22 cellular contexts compared by ENCODE assay signal in genomic region chr3:25916286-25916685, GRCh38.
"Had no signal": no experiment of that assay in that cellular context is flagged by ENCODE, and none has a peak within 500 bp of the region (broad histone marks: within the 10 kb centered on the region; RNA-seq: fewer than 3 reads in every experiment).

No MANE protein-coding gene starts in this region.

- H3K4me3 Mint-ChIP-seq: activated CD4-positive, alpha-beta T cell treated with anti-CD3 and anti-CD28 coated beads, Interleukin-2, amount 10 ng/mL, durations not matched to agents 7 days and 5 days; activated CD8-positive, alpha-beta memory T cell treated with anti-CD3 and anti-CD28 coated beads, Interleukin-2, amount 10 ng/mL, durations not matched to agents 7 days and 5 days; activated CD8-positive, alpha-beta T cell treated with anti-CD3 and anti-CD28 coated beads for 36 hours; activated naive CD8-positive, alpha-beta T cell treated with anti-CD3 and anti-CD28 coated beads, Interleukin-2, amount 50 U/mL, for 24 hours; immature natural killer cell; naive thymus-derived CD4-positive, alpha-beta T cell; neural crest cell; stimulated activated effector memory CD8-positive, alpha-beta T cell treated with anti-CD3 and anti-CD28 coated beads, Interleukin-12 subunit alpha, Interleukin-12 subunit beta, amount 100 ng/mL, for 72 hours; stimulated activated naive CD8-positive, alpha-beta T cell treated with anti-CD3 and anti-CD28 coated beads, Interleukin-15, amount 100 ng/mL, for 72 hours had no signal

- H3K27me3 ChIP-seq: cardiac muscle cell, hepatocyte, tibial artery had no signal

- ATAC-seq: activated CD4-positive, CD25-positive, alpha-beta regulatory T cell treated with anti-CD3 and anti-CD28 coated beads, Interleukin-2, amount 50 U/mL, for 24 hours; activated CD8-positive, alpha-beta memory T cell treated with anti-CD3 and anti-CD28 coated beads, Interleukin-2, amount 10 ng/mL, durations not matched to agents 7 days and 5 days; activated CD8-positive, alpha-beta T cell treated with anti-CD3 and anti-CD28 coated beads for 36 hours; activated naive CD8-positive, alpha-beta T cell treated with anti-CD3 and anti-CD28 coated beads, Interleukin-2, amount 50 U/mL, for 24 hours; naive thymus-derived CD4-positive, alpha-beta T cell; sciatic nerve; stimulated activated effector memory CD8-positive, alpha-beta T cell treated with anti-CD3 and anti-CD28 coated beads, Interleukin-12 subunit alpha, Interleukin-12 subunit beta, amount 100 ng/mL, for 72 hours; stimulated activated naive CD8-positive, alpha-beta T cell treated with anti-CD3 and anti-CD28 coated beads, Interleukin-15, amount 100 ng/mL, for 72 hours had no signal

- DNase-seq: activated CD4-positive, alpha-beta T cell treated with anti-CD3 and anti-CD28 coated beads, Interleukin-2, amount 10 ng/mL, durations not matched to agents 7 days and 5 days; activated CD8-positive, alpha-beta memory T cell treated with anti-CD3 and anti-CD28 coated beads, Interleukin-2, amount 10 ng/mL, durations not matched to agents 7 days and 5 days; activated CD8-positive, alpha-beta T cell treated with anti-CD3 and anti-CD28 coated beads for 36 hours; activated gamma-delta T cell; activated naive CD4-positive, alpha-beta T cell treated with anti-CD3 and anti-CD28 coated beads, Interleukin-2, amount 50 U/mL, for 16 hours; activated naive CD8-positive, alpha-beta T cell treated with anti-CD3 and anti-CD28 coated beads, Interleukin-2, amount 50 U/mL, for 24 hours; activated T-cell treated with anti-CD3 and anti-CD28 coated beads for 4 hours; foreskin melanocyte; immature natural killer cell; left ventricle myocardium inferior; naive thymus-derived CD4-positive, alpha-beta T cell; occipital lobe; small intestine; stimulated activated CD4-positive, alpha-beta T cell treated with anti-CD3 and anti-CD28 coated beads, Interleukin-2, amount 100 ng/mL, for 24 hours; stimulated activated naive CD8-positive, alpha-beta T cell treated with anti-CD3 and anti-CD28 coated beads, Interleukin-15, amount 100 ng/mL, for 72 hours; tibial artery had no signal

- H3K36me3 Mint-ChIP-seq: activated CD8-positive, alpha-beta memory T cell treated with anti-CD3 and anti-CD28 coated beads, Interleukin-2, amount 10 ng/mL, durations not matched to agents 7 days and 5 days; naive thymus-derived CD4-positive, alpha-beta T cell; stimulated activated effector memory CD8-positive, alpha-beta T cell treated with anti-CD3 and anti-CD28 coated beads, Interleukin-12 subunit alpha, Interleukin-12 subunit beta, amount 100 ng/mL, for 72 hours had no signal

- FAIRE-seq: small intestine had no signal

- H3K9me3 Mint-ChIP-seq: activated CD4-positive, alpha-beta T cell treated with anti-CD3 and anti-CD28 coated beads, Interleukin-2, amount 10 ng/mL, durations not matched to agents 7 days and 5 days; activated CD8-positive, alpha-beta T cell treated with anti-CD3 and anti-CD28 coated beads for 36 hours; activated naive CD8-positive, alpha-beta T cell treated with anti-CD3 and anti-CD28 coated beads, Interleukin-2, amount 50 U/mL, for 24 hours; stimulated activated effector memory CD8-positive, alpha-beta T cell treated with anti-CD3 and anti-CD28 coated beads, Interleukin-12 subunit alpha, Interleukin-12 subunit beta, amount 100 ng/mL, for 72 hours; stimulated activated naive CD8-positive, alpha-beta T cell treated with anti-CD3 and anti-CD28 coated beads, Interleukin-15, amount 100 ng/mL, for 72 hours had no signal

- H3K4me1 Mint-ChIP-seq: neural crest cell had no signal

- H3K27ac Mint-ChIP-seq: activated CD4-positive, alpha-beta T cell treated with anti-CD3 and anti-CD28 coated beads, Interleukin-2, amount 10 ng/mL, durations not matched to agents 7 days and 5 days; activated CD8-positive, alpha-beta memory T cell treated with anti-CD3 and anti-CD28 coated beads, Interleukin-2, amount 10 ng/mL, durations not matched to agents 7 days and 5 days; activated CD8-positive, alpha-beta T cell treated with anti-CD3 and anti-CD28 coated beads for 36 hours; activated naive CD8-positive, alpha-beta T cell treated with anti-CD3 and anti-CD28 coated beads, Interleukin-2, amount 50 U/mL, for 24 hours; immature natural killer cell; naive thymus-derived CD4-positive, alpha-beta T cell; stimulated activated effector memory CD8-positive, alpha-beta T cell treated with anti-CD3 and anti-CD28 coated beads, Interleukin-12 subunit alpha, Interleukin-12 subunit beta, amount 100 ng/mL, for 72 hours; stimulated activated naive CD8-positive, alpha-beta T cell treated with anti-CD3 and anti-CD28 coated beads, Interleukin-15, amount 100 ng/mL, for 72 hours had no signal

- H3K4me3 ChIP-seq: cardiac muscle cell, hepatocyte, left ventricle myocardium inferior, tibial artery had no signal

- H3K36me3 ChIP-seq: cardiac muscle cell, left ventricle myocardium inferior, tibial artery had no signal
